26 cellular contexts compared by ENCODE assay signal in the genomic region with DNA sequence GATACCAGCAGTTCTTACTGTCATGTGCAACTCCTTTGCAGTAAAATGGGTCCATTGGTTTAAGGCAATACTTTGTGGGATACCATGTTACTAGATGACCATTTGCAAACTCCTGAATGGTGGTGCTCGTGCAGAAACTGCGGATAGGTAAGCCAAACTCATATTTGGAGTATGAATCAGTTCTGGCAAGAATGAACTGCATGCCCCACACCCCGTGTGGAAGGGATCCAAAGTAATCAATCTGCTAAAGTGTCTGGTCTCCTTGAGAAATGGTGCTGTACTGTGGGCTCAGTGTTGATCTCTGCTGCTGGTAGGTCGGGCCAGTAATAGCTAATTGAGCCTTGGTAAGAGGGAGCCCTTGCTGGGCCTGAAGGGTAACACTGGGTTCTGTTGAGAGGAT. TPM values are rescaled to one million over a fixed set of nuclear protein-coding genes. Genes with fewer than 3 reads are reported as not detected.
A peak's percentile ranks its signal among the peaks of the same experiment; 100 is the strongest.
DNase-seq lines count a peak whose midpoint lies in the region; ATAC-seq and TF ChIP-seq lines count a peak whose summit lies in the region.
"Had no signal": no experiment of that assay in that cellular context is flagged by ENCODE, and none has a peak within 500 bp of the region (broad histone marks: within the 10 kb centered on the region; RNA-seq: fewer than 3 reads in every experiment).

No MANE protein-coding gene starts in this region.

- H4K5ac ChIP-seq in IMR-90 (ENCODE audit: low read depth, low read length): no peak overlapping the region

- no peak overlapping the region for H3K9ac ChIP-seq in IMR-90 (ENCODE audit: low read depth, low read length)

- H3K36me3 ChIP-seq in IMR-90 (ENCODE audit: control insufficient read depth, insufficient read depth, low read length) (no peaks in the 10 kb centered on the region), stomach (no peaks in the 10 kb centered on the region)
- H3K36me3 ChIP-seq: breast epithelium, neutrophil, prostate gland had no signal

- H4K20me1 ChIP-seq in IMR-90 (ENCODE audit: insufficient read depth, low read length): no peaks in the 10 kb centered on the region

- H3K4me3 ChIP-seq in IMR-90 (ENCODE audit: insufficient read depth, low read depth, low read length): no peak overlapping the region
- no peak overlapping the region for H3K4me3 ChIP-seq in astrocyte of the spinal cord (ENCODE audit: low read depth, low read length)
- H3K4me3 ChIP-seq in stomach: no peak overlapping the region
- H3K4me3 ChIP-seq: breast epithelium, prostate gland, SK-N-MC had no signal

- TF ChIP-seq CTCF in IMR-90 (conservative IDR thresholded peaks at IDR 0.05; ENCODE audit: low read depth, low read length): no peak
- TF ChIP-seq CTCF in astrocyte of the spinal cord (IDR thresholded peaks at IDR 0.05; ENCODE audit: low read depth, low read length): no peak
- no peak for TF ChIP-seq CTCF in stomach (IDR thresholded peaks at IDR 0.05)

- no peak overlapping the region for H2AFZ ChIP-seq in IMR-90 (replicated peaks; ENCODE audit: low read length, poor library complexity)

- no peak overlapping the region for H2BK120ac ChIP-seq in IMR-90 (ENCODE audit: low read depth, low read length)

- H2AK9ac ChIP-seq in IMR-90 (replicated peaks; ENCODE audit: low read depth, low read length, poor library complexity): peak overlapping the region; percentile 61

- no peak overlapping the region for H3K4me2 ChIP-seq in IMR-90 (ENCODE audit: low read depth, low read length)

- no peak for TF ChIP-seq EP300 in stomach (IDR thresholded peaks at IDR 0.05)

- in situ Hi-C loops in IMR-90 (cut with MboI; ENCODE audit: low sequenced_read_pairs): no loop called here
- in situ Hi-C loops in astrocyte of the spinal cord (cut with HindIII; ENCODE audit: low sequenced_read_pairs): no loop called here

- no peak overlapping the region for H3K4ac ChIP-seq in IMR-90 (ENCODE audit: low read depth, low read length)

- H3K23ac ChIP-seq in IMR-90 (ENCODE audit: low read depth, low read length): no peak overlapping the region

- H3K27me3 ChIP-seq in IMR-90 (ENCODE audit: control insufficient read depth, insufficient read depth, low read length) (no peaks in the 10 kb centered on the region), stomach (no peaks in the 10 kb centered on the region)
- H3K27me3 ChIP-seq: foreskin keratinocyte, neutrophil had no signal

- no peaks in the 10 kb centered on the region for H3K4me1 ChIP-seq in IMR-90 (ENCODE audit: control insufficient read depth, insufficient read depth, low read length)
- H3K4me1 ChIP-seq in stomach: no peaks in the 10 kb centered on the region
- H3K4me1 ChIP-seq: breast epithelium, prostate gland had no signal

- H2BK15ac ChIP-seq in IMR-90 (ENCODE audit: low read depth, low read length): no peak overlapping the region

- H4K91ac ChIP-seq in IMR-90 (ENCODE audit: insufficient read depth, low read depth, low read length): no peak overlapping the region

- H3K79me1 ChIP-seq in IMR-90 (ENCODE audit: low read depth in 1 of 2, low read length in 2 of 2): peaks cover 0 to 5% of the 10 kb centered on the region in 2 experiments; a peak in 2 of 4 replicates

- no peak overlapping the region for H3K18ac ChIP-seq in IMR-90 (ENCODE audit: low read depth, low read length)

- no TSS peak for BruUV-seq in IMR-90 (replicated peaks; lab: Mats Ljungman, UMichigan)

- intact Hi-C loops in IMR-90 (cut with micrococcal nuclease): no loop called here
- intact Hi-C loops in stomach (cut with DNase I; ENCODE audit: low total_unique reads): no loop called here

- ATAC-seq in IMR-90 (ENCODE audit: low read depth): no peak
- ATAC-seq: activated naive CD8-positive, alpha-beta T cell treated with anti-CD3 and anti-CD28 coated beads, Interleukin-2, amount 50 U/mL, for 24 hours; left lobe of liver; stimulated activated naive CD8-positive, alpha-beta T cell treated with anti-CD3 and anti-CD28 coated beads, Interleukin-15, Interleukin-2, amounts not matched to agents 100 U/mL and 50 U/mL, for 24 hours had no signal

- no peaks in the 10 kb centered on the region for H3K9me3 ChIP-seq in IMR-90 (ENCODE audit: control insufficient read depth, insufficient read depth, low read length)
- no peaks in the 10 kb centered on the region for H3K9me3 ChIP-seq in stomach
- H3K9me3 ChIP-seq: breast epithelium, neutrophil, prostate gland had no signal

- H3K14ac ChIP-seq in IMR-90 (replicated peaks; ENCODE audit: low read depth, low read length): no peak overlapping the region

- no peak overlapping the region for H2BK20ac ChIP-seq in IMR-90 (ENCODE audit: low read depth, low read length)

- WGBS in IMR-90 (ENCODE audit: extremely low coverage in 2 of 2, insufficient read length in 1 of 2), 2 experiments: 93% methylated on average over 2 of the region's 4 CpGs; no CpG with 5 or more reads in 1 of the 2 experiments
- 44 to 69% (median 49%) methylated on average over 4 of the region's 4 CpGs for WGBS in stomach, 5 donors

- no peak overlapping the region for H3K56ac ChIP-seq in IMR-90 (ENCODE audit: extremely low read depth, insufficient read depth, low read length)

- CTCF ChIA-PET in IMR-90 (lab: Yijun Ruan, JAX): no interaction called here

- dilution Hi-C loops in IMR-90 (cut with HindIII; ENCODE audit: low sequenced_read_pairs, unreplicated experiment): no loop called here

- TF ChIP-seq POLR2A in IMR-90 (IDR thresholded peaks at IDR 0.05; ENCODE audit: low read depth, low read length) (no peak), stomach (IDR thresholded peaks at IDR 0.05) (no peak)

- POLR2A ChIA-PET in IMR-90 (lab: Charles Lee; ENCODE audit: unreplicated experiment): no interaction called here

- no peak for TF ChIP-seq RAD21 in IMR-90 (IDR thresholded peaks at IDR 0.05; ENCODE audit: low read length)

- no peak overlapping the region for H2BK5ac ChIP-seq in IMR-90 (ENCODE audit: low read depth, low read length, poor library complexity, severe bottlenecking)

- DNase-seq in IMR-90: no peak
- peak; percentile 25 for DNase-seq in astrocyte of the spinal cord (ENCODE audit: low read depth, low spot score)
- DNase-seq in iris pigment epithelial cell (ENCODE audit: low read depth): peak; percentile 24
- peak; percentile 31 for DNase-seq in stomach
- DNase-seq in RKO (ENCODE audit: low spot score): no peak
- no peak for DNase-seq in activated CD4-positive, alpha-beta T cell treated with anti-CD3 and anti-CD28 coated beads, Interleukin-2, amount 50 U/mL, for 48 hours
- DNase-seq in substantia nigra (lab: John Stamatoyannopoulos, UW): no peak
- DNase-seq in retina: no peak
- DNase-seq: activated CD8-positive, alpha-beta memory T cell treated with anti-CD3 and anti-CD28 coated beads for 24 hours; activated naive CD8-positive, alpha-beta T cell treated with anti-CD3 and anti-CD28 coated beads, Interleukin-2, amount 50 U/mL, for 24 hours; activated T-cell treated with anti-CD3 and anti-CD28 coated beads, Interleukin-2, amount 50 U/mL, for 1 hour; CD4-positive, alpha-beta T cell; effector memory CD4-positive, alpha-beta T cell; GOT3; NCI-H1092; NCI-H2081; NCI-H226; RPMI8226; stimulated activated naive CD8-positive, alpha-beta T cell treated with anti-CD3 and anti-CD28 coated beads, Interleukin-15, Interleukin-2, amounts not matched to agents 100 U/mL and 50 U/mL, for 24 hours; T-helper 2 cell had no signal

- no peak overlapping the region for H4K8ac ChIP-seq in IMR-90 (ENCODE audit: low read depth in 2 of 2, low read length in 2 of 2)

- no peak overlapping the region for H2AK5ac ChIP-seq in IMR-90 (ENCODE audit: low read depth, low read length)

- H3K9me1 ChIP-seq in IMR-90 (ENCODE audit: insufficient read depth, low read length): no peaks in the 10 kb centered on the region

- no peak overlapping the region for H3K27ac ChIP-seq in IMR-90 (ENCODE audit: insufficient read depth, low read length)
- no peak overlapping the region for H3K27ac ChIP-seq in stomach
- H3K27ac ChIP-seq in substantia nigra (ENCODE audit: low read depth, low read length, poor library complexity, severe bottlenecking): no peak overlapping the region
- H3K27ac ChIP-seq: foreskin keratinocyte, neutrophil, prostate gland, SK-N-MC had no signal

TF ChIP-seq in IMR-90, 13 proteins besides CTCF, POLR2A, EP300 and RAD21 (continues in another document):
- TF ChIP-seq ELK1 (IDR thresholded peaks at IDR 0.05; ENCODE audit: borderline replicate concordance, low read depth, low read length) (no peak), USF2 (IDR thresholded peaks at IDR 0.05; ENCODE audit: low read depth, low read length) (no peak), CEBPB (IDR thresholded peaks at IDR 0.05; ENCODE audit: low read depth, low read length) (no peak), CHD1 (IDR thresholded peaks at IDR 0.05; ENCODE audit: low read depth, low read length) (no peak), RCOR1 (IDR thresholded peaks at IDR 0.05; ENCODE audit: insufficient replicate concordance, low read length) (no peak), MAFK (IDR thresholded peaks at IDR 0.05; ENCODE audit: low read depth, low read length) (no peak), MAZ (IDR thresholded peaks at IDR 0.05; ENCODE audit: borderline replicate concordance, low read depth, low read length) (no peak), NFE2L2 (IDR thresholded peaks at IDR 0.05; ENCODE audit: low read depth, low read length) (no peak), SMC3 (IDR thresholded peaks at IDR 0.05; ENCODE audit: low read depth, low read length) (no peak), FOS (IDR thresholded peaks at IDR 0.05; ENCODE audit: low read depth, low read length) (no peak), BHLHE40 (IDR thresholded peaks at IDR 0.05; ENCODE audit: low read depth, low read length) (no peak)

RNA-seq across cellular contexts. Expression of gene TAB3, which starts 4.2 kb away (rescaled TPM):
- total RNA-seq in IMR-90 (2012; rRNA removed) (4.7 and 6.1 TPM in 2 replicates), stomach (100 to 1,000 TPM in 1 of 5 donors, 10 to 100 TPM in 4; 16.3 to 163 (median 27.7) TPM)
- polyA plus RNA-seq in IMR-90 (2012; rRNA removed) (6.0 and 6.4 TPM in 2 replicates), stomach (1 to 10 TPM; 5.9 to 7.5 (median 7.0) TPM)
- 2.3 and 3.2 TPM in 2 replicates for polyA plus RNA-seq in IMR-90 (2012; cell fraction: cytosol; rRNA removed)
- polyA plus RNA-seq in IMR-90 (2012; cell fraction: nucleus; rRNA removed; ENCODE audit: low replicate concordance): 4.3 and 21.7 TPM in 2 replicates

Comparison
In these comparisons a context has a peak if more than half of its experiments do, and no peak if none do; other contexts are left out.
1. DNase-seq: peak in astrocyte of the spinal cord (single experiment), iris pigment epithelial cell (single experiment) and stomach (single experiment); none in IMR-90 (single experiment), RKO (single experiment), activated CD4-positive, alpha-beta T cell treated with anti-CD3 and anti-CD28 coated beads, Interleukin-2, amount 50 U/mL, for 48 hours (0 of 2), substantia nigra (0 of 49) and retina (single experiment).